8 cellular contexts compared by ENCODE assay signal in the genomic region with DNA sequence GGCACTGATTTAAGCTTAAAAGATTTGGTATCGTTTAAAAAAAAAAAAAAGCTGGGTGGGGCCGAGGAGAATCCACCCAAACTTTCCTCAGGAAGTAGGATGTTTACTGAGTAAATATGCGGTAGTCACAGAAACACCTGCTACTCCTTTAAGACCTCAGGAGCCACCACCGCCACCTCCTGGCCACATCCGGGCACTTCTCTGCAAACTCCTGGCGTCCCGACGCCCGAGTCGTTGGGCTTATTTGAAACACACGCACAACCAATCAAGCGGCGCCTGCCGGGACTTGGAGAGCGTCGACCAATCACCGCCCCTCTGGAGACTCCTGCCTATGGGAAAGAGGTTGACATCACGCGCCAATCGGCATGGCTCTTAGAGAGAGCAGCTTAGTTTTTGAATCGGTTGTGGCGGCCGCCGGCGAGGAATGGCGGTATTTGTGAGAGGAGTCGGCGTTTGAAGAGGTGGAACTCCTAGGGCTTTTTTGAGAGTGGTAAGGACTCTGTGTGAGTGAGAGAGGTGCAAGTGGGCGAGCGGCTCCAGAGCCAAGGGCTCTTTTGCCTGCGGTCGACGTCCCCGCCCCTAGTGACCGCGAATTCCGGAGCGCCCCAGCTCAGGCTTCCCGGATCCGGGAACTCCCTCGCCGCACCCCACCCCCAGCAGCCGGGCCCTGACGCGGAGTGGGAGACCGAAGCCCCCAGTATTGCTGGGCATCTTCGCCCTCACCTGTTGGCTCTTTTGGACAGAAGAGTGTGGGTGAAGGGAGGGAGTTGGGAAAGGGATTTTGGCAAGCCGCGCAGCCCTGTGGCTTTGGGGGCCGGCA. TPM values are rescaled to one million over a fixed set of nuclear protein-coding genes. Genes with fewer than 3 reads are reported as not detected.
A peak's percentile ranks its signal among the peaks of the same experiment; 100 is the strongest.
DNase-seq lines count a peak whose midpoint lies in the region; ATAC-seq, FAIRE-seq and TF ChIP-seq lines count a peak whose summit lies in the region.

A gene with protein sequence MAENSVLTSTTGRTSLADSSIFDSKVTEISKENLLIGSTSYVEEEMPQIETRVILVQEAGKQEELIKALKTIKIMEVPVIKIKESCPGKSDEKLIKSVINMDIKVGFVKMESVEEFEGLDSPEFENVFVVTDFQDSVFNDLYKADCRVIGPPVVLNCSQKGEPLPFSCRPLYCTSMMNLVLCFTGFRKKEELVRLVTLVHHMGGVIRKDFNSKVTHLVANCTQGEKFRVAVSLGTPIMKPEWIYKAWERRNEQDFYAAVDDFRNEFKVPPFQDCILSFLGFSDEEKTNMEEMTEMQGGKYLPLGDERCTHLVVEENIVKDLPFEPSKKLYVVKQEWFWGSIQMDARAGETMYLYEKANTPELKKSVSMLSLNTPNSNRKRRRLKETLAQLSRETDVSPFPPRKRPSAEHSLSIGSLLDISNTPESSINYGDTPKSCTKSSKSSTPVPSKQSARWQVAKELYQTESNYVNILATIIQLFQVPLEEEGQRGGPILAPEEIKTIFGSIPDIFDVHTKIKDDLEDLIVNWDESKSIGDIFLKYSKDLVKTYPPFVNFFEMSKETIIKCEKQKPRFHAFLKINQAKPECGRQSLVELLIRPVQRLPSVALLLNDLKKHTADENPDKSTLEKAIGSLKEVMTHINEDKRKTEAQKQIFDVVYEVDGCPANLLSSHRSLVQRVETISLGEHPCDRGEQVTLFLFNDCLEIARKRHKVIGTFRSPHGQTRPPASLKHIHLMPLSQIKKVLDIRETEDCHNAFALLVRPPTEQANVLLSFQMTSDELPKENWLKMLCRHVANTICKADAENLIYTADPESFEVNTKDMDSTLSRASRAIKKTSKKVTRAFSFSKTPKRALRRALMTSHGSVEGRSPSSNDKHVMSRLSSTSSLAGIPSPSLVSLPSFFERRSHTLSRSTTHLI (plus strand): TSS at position 359 of the 820 bp plus-strand sequence. CDS start 3,805 bp downstream, outside the sequence.

- peak within 1 kb of the TSS; percentile 92 to 99 (median 96) for H3K4me3 Mint-ChIP-seq in brain

- H3K27ac Mint-ChIP-seq in brain = peak within 1 kb of the TSS; percentile 90 to 95 (median 91)

- DNase-seq in NCI-H2107 treated with DMSO at 0.1 percent for 48 hours (lab: John Stamatoyannopoulos, UW; ENCODE audit: unreplicated experiment) (peak; percentile 100), iPS DF 19.7 (ENCODE audit: low read depth, low spot score) (peak; percentile 99), sciatic nerve (ENCODE audit: low spot score) (peak; percentile 98)

- TF ChIP-seq POLR2A in GM18526 (IDR thresholded peaks at IDR 0.05; ENCODE audit: extremely low read depth, insufficient read length) = peak; percentile 59

- H3K9me3 Mint-ChIP-seq in brain = peaks cover 0 to 4% (median 0%) of the 10 kb centered on the region in 5 experiments

- intact Hi-C loops in sciatic nerve (cut with DNase I) = no loop called here

- FAIRE-seq in A204.1 (lab: Jason Lieb, UNC) = peak; percentile 100
- peak; percentile 98 for FAIRE-seq in TTC549 (lab: Jason Lieb, UNC)

- H3K27me3 Mint-ChIP-seq in brain = peaks cover 35% of the 10 kb centered on the region

- peak; percentile 97 for ATAC-seq in HG03066 (IDR thresholded peaks at IDR 0.05; ENCODE audit: low read depth, unreplicated experiment)
- peak; percentile 99 for ATAC-seq in sciatic nerve

- H3K4me1 Mint-ChIP-seq in brain = peaks cover 58% of the 10 kb centered on the region

- TF ChIP-seq CTCF in brain (conservative IDR thresholded peaks at IDR 0.05) = peak; percentile 51 to 73

- H3K36me3 Mint-ChIP-seq in brain = peaks cover 3% of the 10 kb centered on the region

RNA-seq across cellular contexts. Expression of the gene that starts here (rescaled TPM):
- 19.3 TPM for polyA plus RNA-seq in brain (ENCODE audit: insufficient read depth, low read depth, low replicate concordance)
- 11.9 TPM for total RNA-seq in sciatic nerve

Comparison
In these comparisons a context has a peak if more than half of its experiments do, and no peak if none do; other contexts are left out.
1. Peak in every context shown above with its lines: DNase-seq and ATAC-seq.